Comparison of ENCODE assay signal across 2 cellular contexts in the genomic region with DNA sequence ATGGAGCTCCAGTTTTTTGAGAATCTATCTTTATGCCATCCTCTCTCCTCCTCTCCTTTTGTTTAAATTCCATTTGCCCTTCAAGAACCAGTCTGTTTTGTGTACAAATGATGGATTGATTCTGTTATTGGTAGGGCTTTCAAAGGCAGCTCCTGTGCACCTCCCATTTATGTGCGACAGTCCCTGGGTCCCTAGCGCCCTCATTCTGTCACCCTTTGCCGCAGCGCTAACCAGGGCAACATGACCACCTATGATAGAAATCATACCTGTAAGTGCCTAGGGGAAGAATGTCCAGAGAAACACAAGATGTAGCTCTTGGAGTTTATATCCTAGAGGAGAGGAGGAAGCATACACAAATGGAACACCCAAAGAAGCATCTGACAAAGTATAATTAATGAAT.
TF ChIP-seq lines count a peak whose summit lies in the region.

No MANE protein-coding gene starts in this region.

TF ChIP-seq in GM23338, 12 proteins besides CTCF, POLR2A, EP300 and RAD21 (continues in another document):
- no peak for TF ChIP-seq STAT1 (IDR thresholded peaks at IDR 0.05; ENCODE audit: unreplicated experiment)
- TF ChIP-seq EZH2 (IDR thresholded peaks at IDR 0.05; ENCODE audit: low read depth, unreplicated experiment): no peak
- no peak for TF ChIP-seq JUNB (IDR thresholded peaks at IDR 0.05; ENCODE audit: unreplicated experiment)
- no peak for TF ChIP-seq POLR2AphosphoS5 (IDR thresholded peaks at IDR 0.05; ENCODE audit: low read depth)
- TF ChIP-seq CREB1 (CRISPR knock-in tag; IDR thresholded peaks at IDR 0.05; ENCODE audit: low read depth): no peak
- TF ChIP-seq, protein P1, sequence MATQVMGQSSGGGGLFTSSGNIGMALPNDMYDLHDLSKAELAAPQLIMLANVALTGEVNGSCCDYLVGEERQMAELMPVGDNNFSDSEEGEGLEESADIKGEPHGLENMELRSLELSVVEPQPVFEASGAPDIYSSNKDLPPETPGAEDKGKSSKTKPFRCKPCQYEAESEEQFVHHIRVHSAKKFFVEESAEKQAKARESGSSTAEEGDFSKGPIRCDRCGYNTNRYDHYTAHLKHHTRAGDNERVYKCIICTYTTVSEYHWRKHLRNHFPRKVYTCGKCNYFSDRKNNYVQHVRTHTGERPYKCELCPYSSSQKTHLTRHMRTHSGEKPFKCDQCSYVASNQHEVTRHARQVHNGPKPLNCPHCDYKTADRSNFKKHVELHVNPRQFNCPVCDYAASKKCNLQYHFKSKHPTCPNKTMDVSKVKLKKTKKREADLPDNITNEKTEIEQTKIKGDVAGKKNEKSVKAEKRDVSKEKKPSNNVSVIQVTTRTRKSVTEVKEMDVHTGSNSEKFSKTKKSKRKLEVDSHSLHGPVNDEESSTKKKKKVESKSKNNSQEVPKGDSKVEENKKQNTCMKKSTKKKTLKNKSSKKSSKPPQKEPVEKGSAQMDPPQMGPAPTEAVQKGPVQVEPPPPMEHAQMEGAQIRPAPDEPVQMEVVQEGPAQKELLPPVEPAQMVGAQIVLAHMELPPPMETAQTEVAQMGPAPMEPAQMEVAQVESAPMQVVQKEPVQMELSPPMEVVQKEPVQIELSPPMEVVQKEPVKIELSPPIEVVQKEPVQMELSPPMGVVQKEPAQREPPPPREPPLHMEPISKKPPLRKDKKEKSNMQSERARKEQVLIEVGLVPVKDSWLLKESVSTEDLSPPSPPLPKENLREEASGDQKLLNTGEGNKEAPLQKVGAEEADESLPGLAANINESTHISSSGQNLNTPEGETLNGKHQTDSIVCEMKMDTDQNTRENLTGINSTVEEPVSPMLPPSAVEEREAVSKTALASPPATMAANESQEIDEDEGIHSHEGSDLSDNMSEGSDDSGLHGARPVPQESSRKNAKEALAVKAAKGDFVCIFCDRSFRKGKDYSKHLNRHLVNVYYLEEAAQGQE (IDR thresholded peaks at IDR 0.05; ENCODE audit: unreplicated experiment): no peak
- TF ChIP-seq ZNF331 (CRISPR knock-in tag; IDR thresholded peaks at IDR 0.05; ENCODE audit: low read depth): no peak
- TF ChIP-seq NANOG (IDR thresholded peaks at IDR 0.05; ENCODE audit: borderline replicate concordance): no peak
- no peak for TF ChIP-seq ZNF462 (CRISPR knock-in tag; IDR thresholded peaks at IDR 0.05)
- no peak for TF ChIP-seq ETS1 (IDR thresholded peaks at IDR 0.05)

TF ChIP-seq in H1, 55 proteins besides CTCF, POLR2A, EP300 and RAD21:
- TF ChIP-seq JUND (IDR thresholded peaks at IDR 0.05; ENCODE audit: low read length): no peak
- no peak for TF ChIP-seq SIN3A (conservative IDR thresholded peaks at IDR 0.05 in 1 of 2, IDR thresholded peaks at IDR 0.05 in 1 of 2; ENCODE audit: low read depth in 1 of 2, low read length in 2 of 2)
- no peak for TF ChIP-seq EZH2 (IDR thresholded peaks at IDR 0.05; ENCODE audit: low read depth, low read length, severe bottlenecking)
- TF ChIP-seq MAFK (IDR thresholded peaks at IDR 0.05; ENCODE audit: low read depth, low read length): no peak
- TF ChIP-seq CREB1 (IDR thresholded peaks at IDR 0.05): no peak
- TF ChIP-seq NRF1 (IDR thresholded peaks at IDR 0.05; ENCODE audit: low read depth, low read length): no peak
- no peak for TF ChIP-seq HDAC6 (IDR thresholded peaks at IDR 0.05; ENCODE audit: low read depth, low read length)
- TF ChIP-seq KDM1A (IDR thresholded peaks at IDR 0.05; ENCODE audit: borderline replicate concordance, low read length): no peak
- no peak for TF ChIP-seq TCF12 (IDR thresholded peaks at IDR 0.05; ENCODE audit: low read depth, low read length)
- no peak for TF ChIP-seq POLR2AphosphoS5 (IDR thresholded peaks at IDR 0.05; ENCODE audit: low read depth, low read length)
- TF ChIP-seq ZNF274 (IDR thresholded peaks at IDR 0.05; ENCODE audit: borderline replicate concordance, extremely low read depth, low read length): no peak
- no peak for TF ChIP-seq SP2 (IDR thresholded peaks at IDR 0.05; ENCODE audit: low read length)
- no peak for TF ChIP-seq SAP30 (IDR thresholded peaks at IDR 0.05; ENCODE audit: insufficient read depth, insufficient replicate concordance, low read length)
- TF ChIP-seq BRCA1 (IDR thresholded peaks at IDR 0.05; ENCODE audit: low read depth, low read length): no peak
- TF ChIP-seq JUN (IDR thresholded peaks at IDR 0.05; ENCODE audit: low read depth, low read length): no peak
- no peak for TF ChIP-seq KDM4A (IDR thresholded peaks at IDR 0.05; ENCODE audit: low read depth, low read length, severe bottlenecking)
- no peak for TF ChIP-seq RBBP5 (IDR thresholded peaks at IDR 0.05; ENCODE audit: borderline replicate concordance, low read depth, low read length)
- TF ChIP-seq GTF2F1 (IDR thresholded peaks at IDR 0.05; ENCODE audit: borderline replicate concordance, low read depth, low read length): no peak
- no peak for TF ChIP-seq CBX8 (IDR thresholded peaks at IDR 0.05; ENCODE audit: borderline replicate concordance, low read depth, low read length)
- no peak for TF ChIP-seq ASH2L (IDR thresholded peaks at IDR 0.05; ENCODE audit: low read length)
TF ChIP-seq in H1: peak in this region for 0.
